15 cellular contexts compared by ENCODE assay signal in genomic region chr12:2615665-2616387, GRCh38.
DNase-seq lines count a peak whose midpoint lies in the region; ATAC-seq, FAIRE-seq and TF ChIP-seq lines count a peak whose summit lies in the region.
"Had no signal": no experiment of that assay in that cellular context is flagged by ENCODE, and none has a peak within 500 bp of the region (broad histone marks: within the 10 kb centered on the region; RNA-seq: fewer than 3 reads in every experiment).

No MANE protein-coding gene starts in this region.

- no peak overlapping the region for H3K9ac ChIP-seq in kidney (ENCODE audit: low read length in 2 of 2)

- TF ChIP-seq POLR2A in spleen (IDR thresholded peaks at IDR 0.05), result no peak

- H3K4me1 ChIP-seq in kidney (ENCODE audit: control insufficient read depth in 1 of 2, insufficient read depth in 1 of 2, low read depth in 1 of 2, low read length in 2 of 2) (no peaks in the 10 kb centered on the region), spleen (peaks cover 0 to 20% (median 2%) of the 10 kb centered on the region in 6 donors)
- H3K4me1 ChIP-seq: foreskin keratinocyte had no signal

- peaks cover 0 to 28% (median 0%) of the 10 kb centered on the region in 7 donors for H3K27me3 ChIP-seq in spleen (replicated peaks in 1 of 7)
- H3K27me3 ChIP-seq: foreskin keratinocyte, MG63 had no signal

- no peak overlapping the region for H3K4me3 ChIP-seq in choroid plexus epithelial cell (ENCODE audit: low read depth, low read length)
- H3K4me3 ChIP-seq in kidney (ENCODE audit: low read length in 2 of 2), result no peak overlapping the region
- H3K4me3 ChIP-seq in spleen, result no peak overlapping the region
- H3K4me3 ChIP-seq: MG63 had no signal

- TF ChIP-seq CTCF in choroid plexus epithelial cell (conservative IDR thresholded peaks at IDR 0.05; ENCODE audit: low read depth, low read length), result no peak
- TF ChIP-seq CTCF in kidney (IDR thresholded peaks at IDR 0.05; ENCODE audit: borderline replicate concordance, extremely low read depth, insufficient read depth), result no peak
- TF ChIP-seq CTCF in spleen (IDR thresholded peaks at IDR 0.05 in 8 of 11, conservative IDR thresholded peaks at IDR 0.05 in 3 of 11), result no peak

- DNase-seq in DMS 273 (lab: John Stamatoyannopoulos, UW; ENCODE audit: unreplicated experiment) (peak; percentile 1), DMS 273 treated with DMSO at 0.1 percent for 48 hours (lab: John Stamatoyannopoulos, UW) (no peak), choroid plexus epithelial cell (ENCODE audit: low read depth) (peak; percentile 82), kidney (peak; percentile 79), spleen (peak; percentile 52), Ammon's horn (ENCODE audit: low spot score) (no peak), GF-D8 (lab: John Stamatoyannopoulos, UW) (no peak)
- DNase-seq: activated T-cell treated with anti-CD3 and anti-CD28 coated beads for 4 hours, foreskin keratinocyte, MG63, T-cell had no signal

- WGBS in spleen, 5 donors, result 68 to 84% (median 75%) methylated on average over 12 to 14 of the region's 14 CpGs

- no peak overlapping the region for H3K27ac ChIP-seq in kidney (ENCODE audit: low read depth in 2 of 2, low read length in 2 of 2)
- H3K27ac ChIP-seq in spleen, result no peak overlapping the region
- H3K27ac ChIP-seq: 22Rv1, foreskin keratinocyte had no signal

- no peaks in the 10 kb centered on the region for H3K9me3 ChIP-seq in kidney (ENCODE audit: control insufficient read depth in 1 of 2, low read length in 2 of 2)
- H3K9me3 ChIP-seq in spleen, result no peaks in the 10 kb centered on the region
- H3K9me3 ChIP-seq: MG63 had no signal

- ATAC-seq in GM18519 (IDR thresholded peaks at IDR 0.05; ENCODE audit: low FRiP score, unreplicated experiment), result no peak
- ATAC-seq: activated CD4-positive, CD25-positive, alpha-beta regulatory T cell treated with anti-CD3 and anti-CD28 coated beads, Interleukin-2, amount 50 U/mL, for 24 hours; foreskin keratinocyte; natural killer cell treated with Interleukin-12 subunit alpha and Interleukin-12 subunit beta and Interleukin-15 and Interleukin-18, amount 100 ng/mL, for 72 hours; T-cell had no signal

- intact Hi-C loops in kidney (cut with DNase I), result no loop called here
- intact Hi-C loops in spleen (cut with DNase I; ENCODE audit: low total_unique reads), result no loop called here

- H3K36me3 ChIP-seq in kidney (ENCODE audit: control insufficient read depth in 1 of 2, insufficient read depth in 2 of 2, low read length in 2 of 2) (no peaks in the 10 kb centered on the region), spleen (no peaks in the 10 kb centered on the region)
- H3K36me3 ChIP-seq: MG63 had no signal

- FAIRE-seq in kidney (lab: Jason Lieb, UNC), result no peak

Comparison
In these comparisons a context has a peak if more than half of its experiments do, and no peak if none do; other contexts are left out.
1. DNase-seq: peak in DMS 273 (single experiment), choroid plexus epithelial cell (single experiment), kidney (single experiment) and spleen (single experiment); none in DMS 273 treated with DMSO at 0.1 percent for 48 hours (single experiment), Ammon's horn (single experiment) and GF-D8 (single experiment).